28 cellular contexts compared by ENCODE assay signal in genomic region chr22:49297286-49297870, GRCh38.
A peak's percentile ranks its signal among the peaks of the same experiment; 100 is the strongest.
DNase-seq lines count a peak whose midpoint lies in the region; TF ChIP-seq lines count a peak whose summit lies in the region.
"Had no signal": no experiment of that assay in that cellular context is flagged by ENCODE, and none has a peak within 500 bp of the region (broad histone marks: within the 10 kb centered on the region; RNA-seq: fewer than 3 reads in every experiment).

No MANE protein-coding gene starts in this region.

- no peak overlapping the region for H4K91ac ChIP-seq in trophoblast cell (ENCODE audit: low read depth, low read length)

- no peak overlapping the region for H3K23ac ChIP-seq in trophoblast cell (ENCODE audit: low read length)

- H2BK5ac ChIP-seq in trophoblast cell (ENCODE audit: low read depth, low read length, poor library complexity): no peak overlapping the region

- H3K27ac Mint-ChIP-seq in chondrocyte (ENCODE audit: unreplicated experiment): no peak overlapping the region
- no peak overlapping the region for H3K27ac Mint-ChIP-seq in osteocyte (ENCODE audit: unreplicated experiment)
- H3K27ac Mint-ChIP-seq in Calu3 (ENCODE audit: unreplicated experiment): no peak overlapping the region
- H3K27ac Mint-ChIP-seq: activated CD4-positive, alpha-beta T cell treated with anti-CD3 and anti-CD28 coated beads for 36 hours; activated naive CD4-positive, alpha-beta T cell treated with anti-CD3 and anti-CD28 coated beads, Interleukin-2, amount 50 U/mL, for 24 hours; brain; CD4-positive, alpha-beta T cell; memory B cell; neural progenitor cell; T-helper 17 cell had no signal

- no peak overlapping the region for H3K18ac ChIP-seq in trophoblast cell (ENCODE audit: low read length)

- H3K36me3 Mint-ChIP-seq in chondrocyte (ENCODE audit: low read depth): peaks cover 5% of the 10 kb centered on the region
- H3K36me3 Mint-ChIP-seq in osteocyte (ENCODE audit: unreplicated experiment): no peaks in the 10 kb centered on the region
- peaks cover 3% of the 10 kb centered on the region for H3K36me3 Mint-ChIP-seq in Calu3 (ENCODE audit: insufficient read depth, unreplicated experiment)
- H3K36me3 Mint-ChIP-seq: activated naive CD4-positive, alpha-beta T cell treated with anti-CD3 and anti-CD28 coated beads, Interleukin-2, amount 50 U/mL, for 24 hours; brain; memory B cell; neural progenitor cell had no signal

- no peaks in the 10 kb centered on the region for H3K4me1 Mint-ChIP-seq in chondrocyte (ENCODE audit: low read depth)
- no peaks in the 10 kb centered on the region for H3K4me1 Mint-ChIP-seq in osteocyte (ENCODE audit: unreplicated experiment)
- H3K4me1 Mint-ChIP-seq in Calu3 (ENCODE audit: low read depth, unreplicated experiment): no peaks in the 10 kb centered on the region
- H3K4me1 Mint-ChIP-seq: activated CD4-positive, alpha-beta T cell treated with anti-CD3 and anti-CD28 coated beads for 36 hours; activated naive CD4-positive, alpha-beta T cell treated with anti-CD3 and anti-CD28 coated beads, Interleukin-2, amount 50 U/mL, for 24 hours; brain; memory B cell; T-helper 17 cell had no signal

- H3K9ac ChIP-seq in trophoblast cell (ENCODE audit: low read length): no peak overlapping the region
- H3K9ac ChIP-seq: neural progenitor cell had no signal

- H3K79me1 ChIP-seq in trophoblast cell (ENCODE audit: low read length): no peaks in the 10 kb centered on the region

- WGBS in trophoblast cell (ENCODE audit: extremely low coverage, insufficient coverage, insufficient read length): no CpG with 5 or more reads among the region's 27 CpGs

- H2BK12ac ChIP-seq in trophoblast cell (ENCODE audit: low read length): no peak overlapping the region

- no peaks in the 10 kb centered on the region for H3K4me1 ChIP-seq in trophoblast cell (ENCODE audit: control insufficient read depth in 1 of 2, insufficient read depth in 2 of 2, low read length in 2 of 2)
- H3K4me1 ChIP-seq: gastroesophageal sphincter, neural progenitor cell, right lobe of liver, upper lobe of left lung had no signal

- H3K27me3 Mint-ChIP-seq in chondrocyte (ENCODE audit: low read depth) (peaks cover 2% of the 10 kb centered on the region), osteocyte (ENCODE audit: unreplicated experiment) (no peaks in the 10 kb centered on the region), Calu3 (ENCODE audit: unreplicated experiment) (no peaks in the 10 kb centered on the region)
- H3K27me3 Mint-ChIP-seq: activated CD4-positive, alpha-beta T cell treated with anti-CD3 and anti-CD28 coated beads for 36 hours; memory B cell had no signal

- CTCF ChIA-PET in Calu3 (lab: Charles Lee): no interaction called here

- H3K36me3 ChIP-seq in trophoblast cell (ENCODE audit: control insufficient read depth in 1 of 2, insufficient read depth in 2 of 2, low read length in 2 of 2): no peaks in the 10 kb centered on the region
- H3K36me3 ChIP-seq: gastroesophageal sphincter, neural progenitor cell, right lobe of liver, upper lobe of left lung had no signal

- no peak overlapping the region for H2BK120ac ChIP-seq in trophoblast cell (ENCODE audit: insufficient read depth, low read length, poor library complexity)

- H3K4me2 ChIP-seq in trophoblast cell (ENCODE audit: low read length): no peak overlapping the region
- H3K4me2 ChIP-seq: neural progenitor cell had no signal

- no peak overlapping the region for H2AK5ac ChIP-seq in trophoblast cell (ENCODE audit: low read length)

- no peaks in the 10 kb centered on the region for H3K79me2 ChIP-seq in trophoblast cell (ENCODE audit: control insufficient read depth, insufficient read depth, low read length, poor library complexity)

- BruUV-seq in Calu3 (replicated peaks; lab: Mats Ljungman, UMichigan): no TSS peak

- H3K4me3 ChIP-seq in trophoblast cell (ENCODE audit: low read depth, low read length): no peak overlapping the region
- H3K4me3 ChIP-seq: gastroesophageal sphincter, neural progenitor cell, right lobe of liver, upper lobe of left lung had no signal

- peak; percentile 57 for DNase-seq in activated effector memory CD4-positive, alpha-beta T cell treated with anti-CD3 and anti-CD28 coated beads, Interleukin-2, amount 50 U/mL, for 16 hours
- DNase-seq in activated effector memory CD4-positive, alpha-beta T cell treated with Interleukin-2 at 50 U/mL for 16 hours: no peak
- DNase-seq in chondrocyte (ENCODE audit: low spot score): peak; percentile 62
- DNase-seq in osteocyte (ENCODE audit: extremely low spot score, unreplicated experiment): peak; percentile 80
- peak; percentile 39 for DNase-seq in ureter (ENCODE audit: low spot score)
- DNase-seq in Calu3: no peak
- DNase-seq in trophoblast cell: no peak
- DNase-seq: activated CD4-positive, alpha-beta T cell treated with anti-CD3 and anti-CD28 coated beads for 36 hours; AML-193; amniotic stem cell; effector CD4-positive, alpha-beta T cell; hippocampal formation; left cardiac atrium; NCI-H146; NCI-H2107; NCI-H345; NCI-H69; right lobe of liver; SHP77; stimulated activated CD4-positive, alpha-beta T cell treated with anti-CD3 and anti-CD28 coated beads, Interleukin-4, amount 100 ng/mL, for 1 hour; T-helper 17 cell had no signal

- peaks cover 18% of the 10 kb centered on the region for H3K9me3 ChIP-seq in trophoblast cell (ENCODE audit: insufficient read depth, low read depth, low read length)
- H3K9me3 ChIP-seq: right lobe of liver had no signal

- H3K9me3 Mint-ChIP-seq in chondrocyte (ENCODE audit: low read depth) (peaks cover 20% of the 10 kb centered on the region), osteocyte (ENCODE audit: unreplicated experiment) (peaks cover 16% of the 10 kb centered on the region), Calu3 (ENCODE audit: low read depth, unreplicated experiment) (peaks cover 16% of the 10 kb centered on the region)

- H3K14ac ChIP-seq in trophoblast cell (ENCODE audit: low read length): no peak overlapping the region

- H3K4ac ChIP-seq in trophoblast cell (ENCODE audit: low read depth, low read length): no peak overlapping the region

- H3K27me3 ChIP-seq in trophoblast cell (ENCODE audit: insufficient read depth, low read length): no peaks in the 10 kb centered on the region
- H3K27me3 ChIP-seq: neural progenitor cell, right lobe of liver, upper lobe of left lung had no signal

- TF ChIP-seq CTCF in chondrocyte (IDR thresholded peaks at IDR 0.05) (no peak), osteocyte (IDR thresholded peaks at IDR 0.05) (no peak), Calu3 (IDR thresholded peaks at IDR 0.05; ENCODE audit: unreplicated experiment) (no peak)

- H4K12ac ChIP-seq in trophoblast cell (ENCODE audit: low read depth, low read length): no peak overlapping the region

- H2AFZ ChIP-seq in trophoblast cell (ENCODE audit: insufficient read depth, low read length, poor library complexity): no peak overlapping the region
- H2AFZ ChIP-seq: neural progenitor cell had no signal

- no peak overlapping the region for H4K8ac ChIP-seq in trophoblast cell (ENCODE audit: low read depth, low read length)

- intact Hi-C loops in Calu3 (cut with micrococcal nuclease; ENCODE audit: unreplicated experiment): no loop called here

- H3K27ac ChIP-seq in trophoblast cell (ENCODE audit: low read depth, low read length): no peak overlapping the region
- H3K27ac ChIP-seq: gastroesophageal sphincter, neural progenitor cell, right lobe of liver, upper lobe of left lung had no signal

- H3K4me3 Mint-ChIP-seq in chondrocyte (ENCODE audit: unreplicated experiment) (no peak overlapping the region), osteocyte (ENCODE audit: unreplicated experiment) (no peak overlapping the region), Calu3 (ENCODE audit: low read depth, unreplicated experiment) (no peak overlapping the region)
- H3K4me3 Mint-ChIP-seq: activated CD4-positive, alpha-beta T cell treated with anti-CD3 and anti-CD28 coated beads for 36 hours; activated naive CD4-positive, alpha-beta T cell treated with anti-CD3 and anti-CD28 coated beads, Interleukin-2, amount 50 U/mL, for 24 hours; brain; CD4-positive, alpha-beta T cell; memory B cell; neural progenitor cell; T-helper 17 cell had no signal

Comparison
In these comparisons a context has a peak if more than half of its experiments do, and no peak if none do; other contexts are left out.
1. DNase-seq: peak in activated effector memory CD4-positive, alpha-beta T cell treated with anti-CD3 and anti-CD28 coated beads, Interleukin-2, amount 50 U/mL, for 16 hours (single experiment), chondrocyte (single experiment), osteocyte (single experiment) and ureter (single experiment); none in activated effector memory CD4-positive, alpha-beta T cell treated with Interleukin-2 at 50 U/mL for 16 hours (single experiment), Calu3 (single experiment) and trophoblast cell (0 of 2).